8 cellular contexts compared by ENCODE assay signal in genomic region chr13:33537691-33538090, GRCh38.
DNase-seq lines count a peak whose midpoint lies in the region; TF ChIP-seq lines count a peak whose summit lies in the region.
"Had no signal": no experiment of that assay in that cellular context is flagged by ENCODE, and none has a peak within 500 bp of the region (broad histone marks: within the 10 kb centered on the region; RNA-seq: fewer than 3 reads in every experiment).

No MANE protein-coding gene starts in this region.

- intact Hi-C loops in activated T-helper 1 cell treated with anti-CD3 and anti-CD28 coated beads, Interleukin-12 subunit alpha, Interleukin-12 subunit beta, Interleukin-2, Interleukin-4 antibody, amounts not matched to agents 30 ng/mL and 10 ng/mL and 1 ng/mL, durations not matched to agents 14 hours and 24 hours and 36 hours (cut with micrococcal nuclease), result no loop called here
- intact Hi-C loops in stomach (cut with DNase I; ENCODE audit: low total_unique reads), result no loop called here

- H3K36me3 Mint-ChIP-seq in HFFc6 (ENCODE audit: low read depth), result no peaks in the 10 kb centered on the region
- peaks cover 4% of the 10 kb centered on the region for H3K36me3 Mint-ChIP-seq in activated T-helper 1 cell treated with anti-CD3 and anti-CD28 coated beads, Interleukin-12 subunit alpha, Interleukin-12 subunit beta, Interleukin-2, Interleukin-4 antibody, amounts not matched to agents 30 ng/mL and 10 ng/mL and 1 ng/mL, durations not matched to agents 14 hours and 24 hours and 36 hours (ENCODE audit: low read depth)

- no peak overlapping the region for H3K4me3 ChIP-seq in hepatocyte
- H3K4me3 ChIP-seq in stomach, result no peak overlapping the region

- H2AFZ ChIP-seq in hepatocyte, result no peak overlapping the region

- H3K9me3 Mint-ChIP-seq in HFFc6, result no peaks in the 10 kb centered on the region
- peaks cover 3% of the 10 kb centered on the region for H3K9me3 Mint-ChIP-seq in activated T-helper 1 cell treated with anti-CD3 and anti-CD28 coated beads, Interleukin-12 subunit alpha, Interleukin-12 subunit beta, Interleukin-2, Interleukin-4 antibody, amounts not matched to agents 30 ng/mL and 10 ng/mL and 1 ng/mL, durations not matched to agents 14 hours and 24 hours and 36 hours

- H4K20me1 ChIP-seq in hepatocyte (ENCODE audit: insufficient read depth, poor library complexity, severe bottlenecking), result no peaks in the 10 kb centered on the region

- 67% methylated on average over 2 of the region's 2 CpGs for WGBS in hepatocyte (ENCODE audit: low lambda C conversion rate, missing lambda C conversion rate)
- WGBS in stomach, 5 donors, result 41 to 69% (median 52%) methylated on average over 2 of the region's 2 CpGs

- H3K9me3 ChIP-seq in hepatocyte (ENCODE audit: low read depth), result no peaks in the 10 kb centered on the region
- H3K9me3 ChIP-seq in stomach, result no peaks in the 10 kb centered on the region

- H3K4me1 ChIP-seq in hepatocyte (ENCODE audit: insufficient read depth), result peaks cover 32% of the 10 kb centered on the region
- H3K4me1 ChIP-seq in stomach, result peaks cover 6 to 42% (median 26%) of the 10 kb centered on the region in 4 donors

- H3K4me1 Mint-ChIP-seq in HFFc6 (ENCODE audit: low read depth), result peaks cover 50% of the 10 kb centered on the region
- peaks cover 44% of the 10 kb centered on the region for H3K4me1 Mint-ChIP-seq in activated T-helper 1 cell treated with anti-CD3 and anti-CD28 coated beads, Interleukin-12 subunit alpha, Interleukin-12 subunit beta, Interleukin-2, Interleukin-4 antibody, amounts not matched to agents 30 ng/mL and 10 ng/mL and 1 ng/mL, durations not matched to agents 14 hours and 24 hours and 36 hours (ENCODE audit: low read depth)

- TF ChIP-seq POLR2A in stomach (IDR thresholded peaks at IDR 0.05), result no peak

- DNase-seq in HFFc6 (no peak), hepatocyte (ENCODE audit: low spot score) (no peak), stomach (no peak), NCI-H82 treated with DMSO at 0.1 percent for 48 hours (lab: John Stamatoyannopoulos, UW; ENCODE audit: unreplicated experiment) (no peak), NCI-H2107 (lab: John Stamatoyannopoulos, UW) (no peak)
- DNase-seq in activated T-helper 1 cell treated with anti-CD3 and anti-CD28 coated beads, Interleukin-12 subunit alpha, Interleukin-12 subunit beta, Interleukin-2, Interleukin-4 antibody, amounts not matched to agents 30 ng/mL and 10 ng/mL and 1 ng/mL, durations not matched to agents 14 hours and 24 hours and 36 hours (ENCODE audit: low spot score), result no peak
- no peak for DNase-seq in NK-92 treated with Interleukin-12 subunit alpha and Interleukin-12 subunit beta, amount 100 ng/mL, for 24 hours (lab: John Stamatoyannopoulos, UW)
- DNase-seq: KG1 had no signal

- peak overlapping the region; percentile 26; the same call in 1 of the 2 replicates for H3K4me3 Mint-ChIP-seq in HFFc6
- H3K4me3 Mint-ChIP-seq in activated T-helper 1 cell treated with anti-CD3 and anti-CD28 coated beads, Interleukin-12 subunit alpha, Interleukin-12 subunit beta, Interleukin-2, Interleukin-4 antibody, amounts not matched to agents 30 ng/mL and 10 ng/mL and 1 ng/mL, durations not matched to agents 14 hours and 24 hours and 36 hours, result no peak overlapping the region

- TF ChIP-seq EP300 in stomach (IDR thresholded peaks at IDR 0.05), result no peak

- H3K4me2 ChIP-seq in hepatocyte, result peak overlapping the region; percentile 65

- H3K27ac Mint-ChIP-seq in HFFc6, result peak overlapping the region; percentile 88
- H3K27ac Mint-ChIP-seq in activated T-helper 1 cell treated with anti-CD3 and anti-CD28 coated beads, Interleukin-12 subunit alpha, Interleukin-12 subunit beta, Interleukin-2, Interleukin-4 antibody, amounts not matched to agents 30 ng/mL and 10 ng/mL and 1 ng/mL, durations not matched to agents 14 hours and 24 hours and 36 hours, result peak overlapping the region; percentile 48

- TF ChIP-seq CTCF in HFFc6 (IDR thresholded peaks at IDR 0.05), result no peak
- TF ChIP-seq CTCF in hepatocyte (IDR thresholded peaks at IDR 0.05; ENCODE audit: poor library complexity), result no peak
- TF ChIP-seq CTCF in stomach (IDR thresholded peaks at IDR 0.05), result no peak

- H3K27ac ChIP-seq in hepatocyte (peak overlapping the region; percentile 61), stomach (peak overlapping the region; percentile 64 to 98 (median 76))

- H3K36me3 ChIP-seq in hepatocyte (replicated peaks; ENCODE audit: insufficient read depth, low read depth), result no peaks in the 10 kb centered on the region
- H3K36me3 ChIP-seq in stomach, result no peaks in the 10 kb centered on the region

- H3K79me2 ChIP-seq in hepatocyte, result no peaks in the 10 kb centered on the region

- H3K9me2 ChIP-seq in hepatocyte (replicated peaks; ENCODE audit: insufficient read depth), result no peaks in the 10 kb centered on the region

- no peaks in the 10 kb centered on the region for H3K27me3 ChIP-seq in hepatocyte
- no peaks in the 10 kb centered on the region for H3K27me3 ChIP-seq in stomach

- no peaks in the 10 kb centered on the region for H3K27me3 Mint-ChIP-seq in HFFc6 (ENCODE audit: insufficient read depth)
- no peaks in the 10 kb centered on the region for H3K27me3 Mint-ChIP-seq in activated T-helper 1 cell treated with anti-CD3 and anti-CD28 coated beads, Interleukin-12 subunit alpha, Interleukin-12 subunit beta, Interleukin-2, Interleukin-4 antibody, amounts not matched to agents 30 ng/mL and 10 ng/mL and 1 ng/mL, durations not matched to agents 14 hours and 24 hours and 36 hours (ENCODE audit: insufficient read depth)
